ENCODE assay signal across 9 cellular contexts in genomic region chr15:75637245-75638009, GRCh38. TPM values are rescaled to one million over a fixed set of nuclear protein-coding genes. Genes with fewer than 3 reads are reported as not detected.
DNase-seq lines count a peak whose midpoint lies in the region; ATAC-seq and TF ChIP-seq lines count a peak whose summit lies in the region.
"Had no signal": no experiment of that assay in that cellular context is flagged by ENCODE, and none has a peak within 500 bp of the region (broad histone marks: within the 10 kb centered on the region; RNA-seq: fewer than 3 reads in every experiment).

No MANE protein-coding gene starts in this region.

- H3K27ac ChIP-seq in GM23338 (ENCODE audit: low read depth), result peak overlapping the region; percentile 47; the same call in 1 of the 2 replicates
- H3K27ac ChIP-seq in RWPE2 (ENCODE audit: poor library complexity, severe bottlenecking), result peak overlapping the region; percentile 85

- H3K9me3 Mint-ChIP-seq in GM23338, result no peaks in the 10 kb centered on the region; the same call in 1 of the 3 replicates
- no peaks in the 10 kb centered on the region for H3K9me3 Mint-ChIP-seq in stimulated activated memory B cell treated with anti-CD40 and anti-IgM and Interleukin-4, amounts not matched to agents 10 μg/mL and 1 μg/mL and 100 μg/mL, for 72 hours
- H3K9me3 Mint-ChIP-seq: dendritic cell treated with granulocyte-macrophage colony-stimulating factor and Interleukin-4, amounts not matched to agents 40 ng/mL and 50 ng/mL, for 4 days had no signal

- H3K9me3 ChIP-seq in RWPE2 (ENCODE audit: severe bottlenecking), result no peaks in the 10 kb centered on the region

- no peaks in the 10 kb centered on the region for H3K9me2 ChIP-seq in GM23338 (ENCODE audit: insufficient read depth)

- H4K20me1 ChIP-seq in GM23338 (replicated peaks; ENCODE audit: insufficient read depth), result peaks cover 26% of the 10 kb centered on the region

- peak overlapping the region; percentile 89 for H3K4me2 ChIP-seq in GM23338

- H3K27ac Mint-ChIP-seq in GM23338, result peak overlapping the region; percentile 86
- H3K27ac Mint-ChIP-seq in stimulated activated memory B cell treated with anti-CD40 and anti-IgM and Interleukin-4, amounts not matched to agents 10 μg/mL and 1 μg/mL and 100 μg/mL, for 72 hours, result no peak overlapping the region

- H3K27me3 ChIP-seq in GM23338 (ENCODE audit: insufficient read depth) (no peaks in the 10 kb centered on the region), RWPE2 (ENCODE audit: insufficient read depth, poor library complexity, severe bottlenecking) (no peaks in the 10 kb centered on the region)

- TF ChIP-seq CTCF in GM23338 (conservative IDR thresholded peaks at IDR 0.05; ENCODE audit: low read depth in 2 of 2) (no peak), RWPE2 (IDR thresholded peaks at IDR 0.05; ENCODE audit: poor library complexity, severe bottlenecking) (no peak), fibroblast of villous mesenchyme (IDR thresholded peaks at IDR 0.05; ENCODE audit: insufficient read depth, low read depth, low read length) (no peak)

- peaks cover 34% of the 10 kb centered on the region for H3K4me1 Mint-ChIP-seq in GM23338
- peaks cover 50% of the 10 kb centered on the region for H3K4me1 Mint-ChIP-seq in stimulated activated memory B cell treated with anti-CD40 and anti-IgM and Interleukin-4, amounts not matched to agents 10 μg/mL and 1 μg/mL and 100 μg/mL, for 72 hours

- peaks cover 24% of the 10 kb centered on the region for H3K4me1 ChIP-seq in GM23338 (ENCODE audit: insufficient read depth)
- peaks cover 6% of the 10 kb centered on the region for H3K4me1 ChIP-seq in RWPE2 (ENCODE audit: insufficient read depth, poor library complexity, severe bottlenecking)

- no peak overlapping the region for H2AFZ ChIP-seq in GM23338

- no peak for DNase-seq in GM23338 (ENCODE audit: low spot score)
- no peak for DNase-seq in RWPE2 (ENCODE audit: low spot score)
- no peak for DNase-seq in fibroblast of villous mesenchyme (ENCODE audit: low read depth)
- DNase-seq in sciatic nerve (ENCODE audit: low spot score), result no peak
- DNase-seq in GOT3 (lab: John Stamatoyannopoulos, UW), result no peak
- DNase-seq: activated CD4-positive, CD25-positive, alpha-beta regulatory T cell had no signal

- ATAC-seq in GM23338 (no peak), RWPE2 (ENCODE audit: low read depth) (no peak), sciatic nerve (no peak), HG03565 (IDR thresholded peaks at IDR 0.05; ENCODE audit: unreplicated experiment) (no peak)
- ATAC-seq in stimulated activated memory B cell treated with anti-CD40 and anti-IgM and Interleukin-4, amounts not matched to agents 10 μg/mL and 1 μg/mL and 100 μg/mL, for 72 hours, result no peak

- peak overlapping the region; percentile 90 for H3K4me3 Mint-ChIP-seq in GM23338
- peak overlapping the region; percentile 94 for H3K4me3 Mint-ChIP-seq in stimulated activated memory B cell treated with anti-CD40 and anti-IgM and Interleukin-4, amounts not matched to agents 10 μg/mL and 1 μg/mL and 100 μg/mL, for 72 hours

- H3K27me3 Mint-ChIP-seq in GM23338 (ENCODE audit: insufficient read depth, low read depth, poor library complexity), result peaks cover 11% of the 10 kb centered on the region
- no peaks in the 10 kb centered on the region for H3K27me3 Mint-ChIP-seq in stimulated activated memory B cell treated with anti-CD40 and anti-IgM and Interleukin-4, amounts not matched to agents 10 μg/mL and 1 μg/mL and 100 μg/mL, for 72 hours
- H3K27me3 Mint-ChIP-seq: dendritic cell treated with granulocyte-macrophage colony-stimulating factor and Interleukin-4, amounts not matched to agents 40 ng/mL and 50 ng/mL, for 4 days had no signal

- peak overlapping the region; percentile 89 for H3K4me3 ChIP-seq in GM23338
- H3K4me3 ChIP-seq in RWPE2 (ENCODE audit: severe bottlenecking), result no peak overlapping the region
- peak overlapping the region; percentile 73 for H3K4me3 ChIP-seq in fibroblast of villous mesenchyme (ENCODE audit: low read depth, low read length)

- no peaks in the 10 kb centered on the region for H3K36me3 ChIP-seq in GM23338 (ENCODE audit: insufficient read depth)
- H3K36me3 ChIP-seq in RWPE2 (ENCODE audit: low read depth), result peaks cover 20% of the 10 kb centered on the region

- H3K79me2 ChIP-seq in GM23338 (replicated peaks; ENCODE audit: insufficient read depth), result peaks cover 41% of the 10 kb centered on the region

- H3K36me3 Mint-ChIP-seq in GM23338 (ENCODE audit: low read depth), result peaks cover 14% of the 10 kb centered on the region
- peaks cover 11% of the 10 kb centered on the region for H3K36me3 Mint-ChIP-seq in stimulated activated memory B cell treated with anti-CD40 and anti-IgM and Interleukin-4, amounts not matched to agents 10 μg/mL and 1 μg/mL and 100 μg/mL, for 72 hours

- intact Hi-C loops in sciatic nerve (cut with DNase I), result no loop called here

- peaks cover 35% of the 10 kb centered on the region for H3F3A ChIP-seq in GM23338 (replicated peaks; ENCODE audit: low read depth)

TF ChIP-seq in GM23338, 12 proteins besides CTCF, POLR2A, EP300 and RAD21:
- peak; percentile 19; the same call in 1 of the 2 replicates for TF ChIP-seq POLR2AphosphoS5 (IDR thresholded peaks at IDR 0.05; ENCODE audit: low read depth)
- no peak for TF ChIP-seq EZH2phosphoT487 (IDR thresholded peaks at IDR 0.05; ENCODE audit: unreplicated experiment)

RNA-seq across cellular contexts. Expression of gene IMP3, which starts 2.6 kb away (rescaled TPM):
- total RNA-seq in GM23338 (2014; rRNA removed; shearing (Covaris generic)), result 315 and 319 TPM in 2 replicates
- polyA plus RNA-seq in GM23338 (2016; fragmentation: Nextera tagmentation; extraction: Ambion mirVana), result 210 and 219 TPM in 2 replicates
- total RNA-seq in fibroblast of villous mesenchyme (41.6 and 42.3 TPM in 2 replicates), sciatic nerve (47.2 TPM)

RNA-seq across cellular contexts. Expression of gene SNX33, which starts 10.3 kb away (rescaled TPM):
- 14.6 and 21.2 TPM in 2 replicates for total RNA-seq in GM23338 (2014; rRNA removed; shearing (Covaris generic))
- 4.9 and 6.2 TPM in 2 replicates for polyA plus RNA-seq in GM23338 (2016; fragmentation: Nextera tagmentation; extraction: Ambion mirVana)
- 19.9 and 23.8 TPM in 2 replicates for total RNA-seq in fibroblast of villous mesenchyme
- total RNA-seq in sciatic nerve, result 33.2 TPM

RNA-seq across cellular contexts. Expression of gene SNUPN, which starts 11.9 kb away (rescaled TPM):
- total RNA-seq in GM23338 (2014; rRNA removed; shearing (Covaris generic)), result 27.7 and 31.5 TPM in 2 replicates
- 20.5 and 22.4 TPM in 2 replicates for polyA plus RNA-seq in GM23338 (2016; fragmentation: Nextera tagmentation; extraction: Ambion mirVana)
- 18.7 and 28.1 TPM in 2 replicates for total RNA-seq in fibroblast of villous mesenchyme
- total RNA-seq in sciatic nerve, result 23.7 TPM

RNA-seq across cellular contexts. Expression of gene PTPN9, which starts 58.3 kb away (rescaled TPM):
- total RNA-seq in GM23338 (2014; rRNA removed; shearing (Covaris generic)), result 27.2 and 32.7 TPM in 2 replicates
- 12.1 and 13.3 TPM in 2 replicates for polyA plus RNA-seq in GM23338 (2016; fragmentation: Nextera tagmentation; extraction: Ambion mirVana)
- total RNA-seq in fibroblast of villous mesenchyme (23.5 and 32.4 TPM in 2 replicates), sciatic nerve (45.3 TPM)
